In the genomic region with DNA sequence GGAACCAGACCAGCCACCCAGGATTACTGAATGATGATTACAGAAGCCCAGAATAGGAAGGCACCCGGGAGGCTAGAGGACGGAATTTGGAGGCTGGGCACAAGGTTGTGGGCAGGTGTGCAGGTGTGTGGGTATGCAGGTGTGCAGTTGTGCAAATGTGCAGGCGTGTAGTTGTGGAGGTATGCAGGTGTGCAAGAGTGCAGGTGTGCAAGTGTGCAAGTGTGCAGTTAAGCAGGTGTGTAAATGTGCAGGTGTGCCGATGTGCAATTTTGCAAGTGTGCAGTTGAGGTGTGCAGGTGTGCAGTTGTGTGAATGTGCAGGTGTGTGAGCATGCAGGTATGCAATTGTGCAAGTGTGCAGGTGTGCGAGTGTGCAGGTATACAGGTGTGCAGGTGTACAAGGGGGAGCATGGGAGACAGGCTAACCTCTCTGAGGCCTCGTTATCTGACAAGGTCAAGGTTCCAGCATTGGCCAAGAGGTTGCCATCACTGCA, we compare ENCODE assay signal across 33 cellular contexts.
"Had no signal": no experiment of that assay in that cellular context is flagged by ENCODE, and none has a peak within 500 bp of the region (broad histone marks: within the 10 kb centered on the region; RNA-seq: fewer than 3 reads in every experiment).

No MANE protein-coding gene starts in this region.

- H3K27ac Mint-ChIP-seq: activated CD4-positive, alpha-beta memory T cell treated with anti-CD3 and anti-CD28 coated beads, Interleukin-2, amount 10 ng/mL, durations not matched to agents 7 days and 5 days; activated CD8-positive, alpha-beta memory T cell treated with anti-CD3 and anti-CD28 coated beads, Interleukin-2, amount 10 ng/mL, durations not matched to agents 7 days and 5 days; activated naive CD4-positive, alpha-beta T cell treated with anti-CD3 and anti-CD28 coated beads, Interleukin-2, amount 10 ng/mL, durations not matched to agents 7 days and 5 days; activated naive CD8-positive, alpha-beta T cell; activated naive CD8-positive, alpha-beta T cell treated with anti-CD3 and anti-CD28 coated beads, Interleukin-2, amount 50 U/mL, for 24 hours had no signal

- H3K27ac ChIP-seq: brain microvascular endothelial cell, cardiac muscle cell, VCaP had no signal

- H3K36me3 ChIP-seq: brain microvascular endothelial cell, cardiac muscle cell had no signal

- H3K4me3 Mint-ChIP-seq: activated CD4-positive, alpha-beta memory T cell treated with anti-CD3 and anti-CD28 coated beads, Interleukin-2, amount 10 ng/mL, durations not matched to agents 7 days and 5 days; activated CD8-positive, alpha-beta memory T cell treated with anti-CD3 and anti-CD28 coated beads, Interleukin-2, amount 10 ng/mL, durations not matched to agents 7 days and 5 days; activated naive CD4-positive, alpha-beta T cell treated with anti-CD3 and anti-CD28 coated beads, Interleukin-2, amount 10 ng/mL, durations not matched to agents 7 days and 5 days; activated naive CD8-positive, alpha-beta T cell; activated naive CD8-positive, alpha-beta T cell treated with anti-CD3 and anti-CD28 coated beads, Interleukin-2, amount 50 U/mL, for 24 hours; central memory CD8-positive, alpha-beta T cell had no signal

- H3K9me3 Mint-ChIP-seq: activated CD4-positive, alpha-beta memory T cell treated with anti-CD3 and anti-CD28 coated beads, Interleukin-2, amount 10 ng/mL, durations not matched to agents 7 days and 5 days; activated naive CD4-positive, alpha-beta T cell treated with anti-CD3 and anti-CD28 coated beads, Interleukin-2, amount 10 ng/mL, durations not matched to agents 7 days and 5 days; central memory CD8-positive, alpha-beta T cell had no signal

- ATAC-seq: activated CD8-positive, alpha-beta memory T cell treated with anti-CD3 and anti-CD28 coated beads, Interleukin-2, amount 10 ng/mL, durations not matched to agents 7 days and 5 days; activated naive CD8-positive, alpha-beta T cell treated with anti-CD3 and anti-CD28 coated beads, Interleukin-2, amount 50 U/mL, for 24 hours had no signal

- H3K27me3 Mint-ChIP-seq: activated CD8-positive, alpha-beta memory T cell treated with anti-CD3 and anti-CD28 coated beads, Interleukin-2, amount 10 ng/mL, durations not matched to agents 7 days and 5 days had no signal

- DNase-seq: activated CD4-positive, alpha-beta memory T cell treated with anti-CD3 and anti-CD28 coated beads, Interleukin-2, amount 10 ng/mL, durations not matched to agents 7 days and 5 days; activated CD4-positive, alpha-beta T cell treated with anti-CD3 and anti-CD28 coated beads for 1 hour; activated CD4-positive, alpha-beta T cell treated with anti-CD3 and anti-CD28 coated beads for 48 hours; activated CD4-positive, CD25-positive, alpha-beta regulatory T cell; activated CD8-positive, alpha-beta memory T cell treated with anti-CD3 and anti-CD28 coated beads for 24 hours; activated CD8-positive, alpha-beta memory T cell treated with anti-CD3 and anti-CD28 coated beads, Interleukin-2, amount 10 ng/mL, durations not matched to agents 7 days and 5 days; activated CD8-positive, alpha-beta memory T cell treated with anti-CD3 and anti-CD28 coated beads, Interleukin-2, amount 50 U/mL, for 48 hours; activated effector memory CD4-positive, alpha-beta T cell treated with Interleukin-2 at 50 U/mL for 16 hours; activated naive CD4-positive, alpha-beta T cell treated with anti-CD3 and anti-CD28 coated beads, Interleukin-2, amount 10 ng/mL, durations not matched to agents 7 days and 5 days; activated naive CD8-positive, alpha-beta T cell treated with anti-CD3 and anti-CD28 coated beads, Interleukin-2, amount 50 U/mL, for 24 hours; activated T-cell treated with anti-CD3 and anti-CD28 coated beads, Interleukin-2, amount 50 U/mL, for 48 hours; anterior cingulate cortex; brain microvascular endothelial cell; NCI-H1092 treated with DMSO at 0.1 percent for 48 hours; NCI-H1417; NCI-H146; NCI-H187 treated with DMSO at 0.1 percent for 48 hours; NCI-H2081; NCI-H226; NCI-H446 treated with DMSO at 0.1 percent for 48 hours; NCI-H524; NCI-H69; NK-92 treated with Interleukin-12 subunit alpha and Interleukin-12 subunit beta, amount 100 ng/mL, for 24 hours; OCI-M1; Right ventricle myocardium superior; SW 1271; T-helper 1 cell; T-helper 2 cell; T-helper 9 cell had no signal

- H3K36me3 Mint-ChIP-seq: activated CD8-positive, alpha-beta memory T cell treated with anti-CD3 and anti-CD28 coated beads, Interleukin-2, amount 10 ng/mL, durations not matched to agents 7 days and 5 days; activated naive CD4-positive, alpha-beta T cell treated with anti-CD3 and anti-CD28 coated beads, Interleukin-2, amount 10 ng/mL, durations not matched to agents 7 days and 5 days; activated naive CD8-positive, alpha-beta T cell had no signal

- H3K4me1 Mint-ChIP-seq: activated CD4-positive, alpha-beta memory T cell treated with anti-CD3 and anti-CD28 coated beads, Interleukin-2, amount 10 ng/mL, durations not matched to agents 7 days and 5 days; activated CD8-positive, alpha-beta memory T cell treated with anti-CD3 and anti-CD28 coated beads, Interleukin-2, amount 10 ng/mL, durations not matched to agents 7 days and 5 days; activated naive CD4-positive, alpha-beta T cell treated with anti-CD3 and anti-CD28 coated beads, Interleukin-2, amount 10 ng/mL, durations not matched to agents 7 days and 5 days; activated naive CD8-positive, alpha-beta T cell treated with anti-CD3 and anti-CD28 coated beads, Interleukin-2, amount 50 U/mL, for 24 hours; central memory CD8-positive, alpha-beta T cell had no signal

- H3K4me3 ChIP-seq: cardiac muscle cell had no signal

- H3K27me3 ChIP-seq: brain microvascular endothelial cell, cardiac muscle cell had no signal
